In the genomic region with DNA sequence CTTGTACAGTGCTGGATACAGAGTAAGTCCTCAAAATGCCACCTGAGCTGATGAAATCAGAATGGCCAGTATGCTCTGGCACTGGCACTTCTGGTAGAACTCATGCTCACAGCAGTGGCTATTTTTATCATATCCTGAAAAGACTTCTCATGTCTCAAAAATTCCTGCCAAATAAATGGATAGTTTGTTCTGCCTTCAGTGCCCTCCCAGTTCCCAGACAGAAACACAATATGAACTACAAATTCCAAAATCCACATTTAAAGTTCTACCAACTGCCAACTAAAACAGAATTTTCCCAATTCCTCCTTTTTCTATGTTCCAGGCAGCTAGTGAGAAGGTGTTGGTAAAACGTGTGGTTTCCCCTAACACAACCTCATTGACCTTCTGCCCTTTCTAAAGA, we compare ENCODE assay signal across 18 cellular contexts. TPM values are rescaled to one million over a fixed set of nuclear protein-coding genes. Genes with fewer than 3 reads are reported as not detected.
A peak's percentile ranks its signal among the peaks of the same experiment; 100 is the strongest.
DNase-seq lines count a peak whose midpoint lies in the region; ATAC-seq, FAIRE-seq and TF ChIP-seq lines count a peak whose summit lies in the region.
"Had no signal": no experiment of that assay in that cellular context is flagged by ENCODE, and none has a peak within 500 bp of the region (broad histone marks: within the 10 kb centered on the region; RNA-seq: fewer than 3 reads in every experiment).

No MANE protein-coding gene starts in this region.

- POLR2A ChIA-PET in GM12878 (lab: Charles Lee) (interaction anchor here (0.7 to 2.2 kb wide), 8 partner anchors 15 to 78 kb away, joined by 3 to 8 read pairs (median 4); no protein-coding TSS in a partner anchor), RWPE1 (lab: Yijun Ruan, JAX; ENCODE audit: low non-redundant PET) (no interaction called here)

- H3K9ac ChIP-seq in GM23248 (no peak overlapping the region), GM12878 (ENCODE audit: control insufficient read depth, insufficient read depth, low read length) (no peak overlapping the region)

- in situ Hi-C loops in GM23248 (cut with MboI) (no loop called here), GM12878 (cut with MboI) (no loop called here)

- no peak for TF ChIP-seq EP300 in GM12878 (IDR thresholded peaks at IDR 0.05; ENCODE audit: borderline replicate concordance in 1 of 2, control insufficient read depth in 1 of 2, low read depth in 2 of 2, low read length in 2 of 2)

- SMC1A ChIA-PET in GM12878 (lab: Charles Lee; ENCODE audit: uncharacterized antibody, unreplicated experiment): interaction anchor here (1.1 to 5.1 kb wide), 4 partner anchors 8 to 58 kb away, joined by 3 to 77 read pairs (median 6); no protein-coding TSS in a partner anchor

- H3K79me2 ChIP-seq in GM23248 (ENCODE audit: insufficient read depth) (no peaks in the 10 kb centered on the region), GM12878 (ENCODE audit: control insufficient read depth, insufficient read depth, low read length) (no peaks in the 10 kb centered on the region)

- TF ChIP-seq RAD21 in GM12878 (IDR thresholded peaks at IDR 0.05; ENCODE audit: insufficient read depth, low read depth, low read length): no peak

- H3F3A ChIP-seq in GM23248 (ENCODE audit: insufficient read depth): 0 out of 2 replicates have a peak, but pooled peaks cover 2% of the 10 kb centered on the region

- no TSS peak for BruUV-seq in GM12878 (replicated peaks; lab: Mats Ljungman, UMichigan)

- H3K27me3 ChIP-seq in GM23248 (replicated peaks; ENCODE audit: insufficient read depth): no peaks in the 10 kb centered on the region
- no peaks in the 10 kb centered on the region for H3K27me3 ChIP-seq in GM12878 (replicated peaks in 1 of 2; ENCODE audit: control insufficient read depth in 2 of 2, insufficient read depth in 2 of 2, low read length in 1 of 2)
- H3K27me3 ChIP-seq: neutrophil had no signal

- no peak for FAIRE-seq in GM12878 (lab: Jason Lieb, UNC)

- H4K20me1 ChIP-seq in GM23248 (ENCODE audit: insufficient read depth) (no peaks in the 10 kb centered on the region), GM12878 (ENCODE audit: control insufficient read depth, insufficient read depth) (no peaks in the 10 kb centered on the region)

- H3K36me3 ChIP-seq in GM23248 (ENCODE audit: low read depth) (no peaks in the 10 kb centered on the region), GM12878 (ENCODE audit: control insufficient read depth in 2 of 2, insufficient read depth in 2 of 2, low read length in 1 of 2) (no peaks in the 10 kb centered on the region)
- H3K36me3 ChIP-seq: neutrophil had no signal

- H3K4me1 ChIP-seq in GM23248 (ENCODE audit: insufficient read depth) (peaks cover 11% of the 10 kb centered on the region), GM12878 (ENCODE audit: control insufficient read depth, insufficient read depth, low read length) (peaks cover 9% of the 10 kb centered on the region; the same call in 1 of the 2 replicates)

- TF ChIP-seq POLR2A in GM12878 (IDR thresholded peaks at IDR 0.05; ENCODE audit: low read depth, low read length): no peak

- no peak overlapping the region for H3K4me3 ChIP-seq in GM23248
- no peak overlapping the region for H3K4me3 ChIP-seq in GM12878

- H3K4me2 ChIP-seq in GM23248 (ENCODE audit: unreplicated experiment) (no peak overlapping the region), GM12878 (ENCODE audit: control insufficient read depth, insufficient read depth) (no peak overlapping the region)

- no peak for ATAC-seq in GM12878
- no peak for ATAC-seq in HG03378 (IDR thresholded peaks at IDR 0.05; ENCODE audit: unreplicated experiment)
- ATAC-seq in omental fat pad (ENCODE audit: low FRiP score): no peak

- CTCF ChIA-PET in GM12878 (lab: Yijun Ruan, JAX) (interaction anchor here (1.0 to 2.8 kb wide), 6 partner anchors 11 to 33 kb away, joined by 3 to 15 read pairs (median 4); no protein-coding TSS in a partner anchor), RWPE1 (lab: Yijun Ruan, JAX) (no interaction called here)

- peak; percentile 40 for DNase-seq in A172 (ENCODE audit: low spot score)
- peak; percentile 60 for DNase-seq in GM23248
- DNase-seq in GM12878 (ENCODE audit: low read depth, low spot score): no peak
- DNase-seq in hepatic stellate cell (ENCODE audit: low spot score): peak; percentile 7
- no peak for DNase-seq in midbrain (lab: John Stamatoyannopoulos, UW)
- no peak for DNase-seq in RWPE1 (ENCODE audit: low spot score)
- no peak for DNase-seq in omental fat pad (ENCODE audit: low spot score)
- DNase-seq: ACHN; activated CD8-positive, alpha-beta memory T cell treated with anti-CD3 and anti-CD28 coated beads, Interleukin-2, amount 50 U/mL, for 4 hours; activated naive CD4-positive, alpha-beta T cell treated with Interleukin-2 at 50 U/mL for 16 hours; effector CD8-positive, alpha-beta T cell; immature natural killer cell; mesendoderm; NCI-H1092; RPMI8226 had no signal

- RAD21 ChIA-PET in GM12878 (lab: Charles Lee; ENCODE audit: unreplicated experiment): interaction anchor here (1.0 to 3.0 kb wide), 4 partner anchors 16 to 29 kb away, joined by 3 to 21 read pairs (median 8); no protein-coding TSS in a partner anchor

- no peak for TF ChIP-seq CTCF in GM12878 (IDR thresholded peaks at IDR 0.05 in 2 of 3, conservative IDR thresholded peaks at IDR 0.05 in 1 of 3; ENCODE audit: control insufficient read depth in 2 of 3, extremely low read depth in 1 of 3, insufficient read depth in 1 of 3, low read depth in 3 of 3, low read length in 3 of 3)
- TF ChIP-seq CTCF in RWPE1 (conservative IDR thresholded peaks at IDR 0.05; ENCODE audit: low read depth): no peak
- TF ChIP-seq CTCF in omental fat pad (IDR thresholded peaks at IDR 0.05): no peak

- H3K9me2 ChIP-seq in GM23248 (ENCODE audit: insufficient read depth): no peaks in the 10 kb centered on the region

- H3K9me3 ChIP-seq in GM23248 (ENCODE audit: low read depth) (no peaks in the 10 kb centered on the region), GM12878 (replicated peaks; ENCODE audit: control insufficient read depth, insufficient read depth, low read length) (no peaks in the 10 kb centered on the region; the same call in 2 of the 3 replicates)
- H3K9me3 ChIP-seq: neutrophil had no signal

- intact Hi-C loops in GM12878 (cut with micrococcal nuclease; ENCODE audit: unreplicated experiment): no loop called here

- H3K27ac ChIP-seq in GM23248 (0 out of 2 replicates have a peak overlapping the region, but pooled peaks have one; percentile 1), GM12878 (ENCODE audit: control insufficient read depth, insufficient read depth) (no peak overlapping the region), RWPE1 (no peak overlapping the region)
- H3K27ac ChIP-seq: neutrophil had no signal

- H2AFZ ChIP-seq in GM23248 (0 out of 2 replicates have a peak overlapping the region, but pooled peaks have one; percentile 4), GM12878 (ENCODE audit: control insufficient read depth, low read depth, low read length) (no peak overlapping the region)

- 49 to 50% methylated on average over 1 of the region's 1 CpG for WGBS in GM23248 (ENCODE audit: low coverage in 1 of 2, low lambda C conversion rate in 2 of 2, missing lambda C conversion rate in 2 of 2), 2 experiments
- 0% methylated on average over 1 of the region's 1 CpG for WGBS in GM12878 (ENCODE audit: insufficient coverage, insufficient replicate concordance, low lambda C conversion rate, missing lambda C conversion rate)

TF ChIP-seq in GM12878, 131 proteins besides CTCF, POLR2A, EP300 and RAD21 (continues in another document):
- no peak for TF ChIP-seq RCOR1 (conservative IDR thresholded peaks at IDR 0.05; ENCODE audit: low read depth, low read length)

RNA-seq across cellular contexts. Expression of gene RGS1, which starts 51.4 kb away (rescaled TPM):
- total RNA-seq in A172 (2014; rRNA removed; shearing (Covaris generic)): not detected in 2 replicates
- total RNA-seq in GM23248 (2014; rRNA removed; shearing (Covaris generic)): not detected in 2 replicates
- polyA plus RNA-seq in GM23248 (2016; fragmentation: Nextera tagmentation; extraction: Ambion mirVana) (not detected in 2 replicates), GM12878 (2011; rRNA removed) (882 and 1,502 TPM in 2 replicates), GM12878 (2014; fragmentation: Illumina TruSeq; extraction: Trizol) (48.2 and 72.9 TPM in 2 replicates), GM12878 (2014; fragmentation: Nextera tagmentation; extraction: Ambion mirVana) (10 to 100 TPM; 50.8 to 52.2 TPM), GM12878 (2014; rRNA removed) (26.6 and 38.0 TPM in 2 replicates), GM12878 (2016; fragmentation: Nextera tagmentation; extraction: Ambion mirVana) (10 to 100 TPM; 20.7 to 21.3 TPM)
- 1,986 and 2,133 TPM in 2 replicates for total RNA-seq in GM12878 (2013; cell fraction: nucleolus; rRNA removed)
- total RNA-seq in GM12878 (2014; rRNA removed) (43.7 and 68.1 TPM in 2 replicates), GM12878 (2014; rRNA removed; fragmentation: Illumina TruSeq; extraction: Trizol) (61.3 and 76.2 TPM in 2 replicates), GM12878 (2021) (38.5 and 45.8 TPM in 2 replicates), omental fat pad (10 to 100 TPM; 28.4 to 63.6 (median 47.1) TPM)
- 60.0 TPM for polyA plus RNA-seq in GM12878 (2011; ENCODE audit: low read depth)
- 230 and 358 TPM in 2 replicates for polyA plus RNA-seq in GM12878 (2011; cell fraction: cytosol; rRNA removed)
- polyA plus RNA-seq in GM12878 (2011; cell fraction: nucleus; rRNA removed): 346 and 598 TPM in 2 replicates
- polyA plus RNA-seq in GM12878 (2012): 92.1 and 280 TPM in 2 replicates
- polyA minus RNA-seq in GM12878 (2011; rRNA and poly(A)+ RNA removed): 283 and 396 TPM in 2 replicates
- polyA minus RNA-seq in GM12878 (2011; cell fraction: cytosol; rRNA and poly(A)+ RNA removed): 140 and 173 TPM in 2 replicates
- polyA minus RNA-seq in GM12878 (2011; cell fraction: nucleus; rRNA and poly(A)+ RNA removed): 1,153 and 1,417 TPM in 2 replicates
- total RNA-seq: glomerular endothelial cell had no signal

Comparison
In these comparisons a context has a peak if more than half of its experiments do, and no peak if none do; other contexts are left out.
1. DNase-seq: peak in A172 (single experiment), GM23248 (single experiment) and hepatic stellate cell (single experiment); none in GM12878 (single experiment), midbrain (single experiment), RWPE1 (single experiment) and omental fat pad (single experiment).
2. RNA of gene RGS1, which starts 51.4 kb away (total RNA-seq): 28.4 to 63.6 TPM in omental fat pad and 38.5 to 2,133 TPM in GM12878; not detected in A172 and not detected in GM23248; every median in the first group is over 10 times any median in the second.